In genomic region chr11:77171885-77172665, GRCh38 we compare ENCODE assay signal across 1 cellular context.
TF ChIP-seq lines count a peak whose summit lies in the region.

No MANE protein-coding gene starts in this region.

TF ChIP-seq in HepG2, 621 proteins besides CTCF, POLR2A, EP300 and RAD21 (continued from another document and continues in another):
- TF ChIP-seq DBP (CRISPR knock-in tag; IDR thresholded peaks at IDR 0.05; ENCODE audit: not compliant biosample characterization) (no peak), SMARCC2 (IDR thresholded peaks at IDR 0.05) (no peak), FUBP1 (CRISPR knock-in tag; IDR thresholded peaks at IDR 0.05; ENCODE audit: borderline replicate concordance) (no peak), ZNF772 (CRISPR knock-in tag; IDR thresholded peaks at IDR 0.05) (0 out of 2 replicates have a peak, but pooled peaks have one; percentile 34), HNF1A (IDR thresholded peaks at IDR 0.05; ENCODE audit: low read depth) (no peak), HNF1A (CRISPR knock-in tag; IDR thresholded peaks at IDR 0.05; ENCODE audit: borderline replicate concordance) (no peak; the same call in 1 of the 2 replicates), ZFYVE20 (CRISPR knock-in tag; IDR thresholded peaks at IDR 0.05; ENCODE audit: borderline replicate concordance, low read depth) (no peak), TSC22D2 (CRISPR knock-in tag; IDR thresholded peaks at IDR 0.05; ENCODE audit: borderline replicate concordance) (no peak), ZNF784 (CRISPR knock-in tag; IDR thresholded peaks at IDR 0.05; ENCODE audit: borderline replicate concordance) (no peak), CERS6 (CRISPR knock-in tag; IDR thresholded peaks at IDR 0.05) (no peak), ZNF547 (CRISPR knock-in tag; IDR thresholded peaks at IDR 0.05) (no peak), GPN1 (CRISPR knock-in tag; IDR thresholded peaks at IDR 0.05; ENCODE audit: borderline replicate concordance) (no peak), ZBTB37 (CRISPR knock-in tag; IDR thresholded peaks at IDR 0.05) (no peak), ATF7-NPFF (CRISPR knock-in tag; IDR thresholded peaks at IDR 0.05; ENCODE audit: low read depth) (no peak), RCOR2 (CRISPR knock-in tag; IDR thresholded peaks at IDR 0.05) (no peak), ZNF326 (CRISPR knock-in tag; IDR thresholded peaks at IDR 0.05; ENCODE audit: borderline replicate concordance) (no peak), ZNF337 (CRISPR knock-in tag; IDR thresholded peaks at IDR 0.05; ENCODE audit: borderline replicate concordance, low read depth) (no peak), AGO2 (optimal IDR thresholded peaks at IDR 0.05; ENCODE audit: low read depth, low read length) (no peak), THRA (CRISPR knock-in tag; IDR thresholded peaks at IDR 0.05; ENCODE audit: borderline replicate concordance) (no peak), ZFX (CRISPR knock-in tag; IDR thresholded peaks at IDR 0.05; ENCODE audit: low read depth) (peak; percentile 42; the same call in 1 of the 2 replicates), ZBTB34 (CRISPR knock-in tag; IDR thresholded peaks at IDR 0.05) (no peak), ZNF816 (CRISPR knock-in tag; IDR thresholded peaks at IDR 0.05; ENCODE audit: borderline replicate concordance) (no peak), EHMT2 (IDR thresholded peaks at IDR 0.05; ENCODE audit: borderline replicate concordance, low read depth, low read length) (no peak), AFF4 (CRISPR knock-in tag; IDR thresholded peaks at IDR 0.05) (no peak), SYNCRIP (IDR thresholded peaks at IDR 0.05; ENCODE audit: insufficient read depth, low read depth, low read length) (no peak), MAFK (conservative IDR thresholded peaks at IDR 0.05 in 1 of 2, IDR thresholded peaks at IDR 0.05 in 1 of 2; ENCODE audit: low read length in 2 of 2) (no peak), ZNF790 (CRISPR knock-in tag; IDR thresholded peaks at IDR 0.05; ENCODE audit: borderline replicate concordance) (no peak), MAF1 (CRISPR knock-in tag; IDR thresholded peaks at IDR 0.05; ENCODE audit: borderline replicate concordance) (no peak), TBX2 (CRISPR knock-in tag; IDR thresholded peaks at IDR 0.05; ENCODE audit: borderline replicate concordance) (peak; percentile 80), ESRRA (CRISPR knock-in tag; IDR thresholded peaks at IDR 0.05; ENCODE audit: low read depth) (no peak), ZSCAN21 (CRISPR knock-in tag; IDR thresholded peaks at IDR 0.05; ENCODE audit: borderline replicate concordance) (no peak), SRF (IDR thresholded peaks at IDR 0.05; ENCODE audit: low read depth, low read length) (no peak), RFX1 (IDR thresholded peaks at IDR 0.05) (no peak), ZNF160 (CRISPR knock-in tag; IDR thresholded peaks at IDR 0.05) (no peak), ZBTB20 (CRISPR knock-in tag; IDR thresholded peaks at IDR 0.05; ENCODE audit: borderline replicate concordance, low read depth) (peak; percentile 37; the same call in 1 of the 2 replicates), NFKBIZ (CRISPR knock-in tag; IDR thresholded peaks at IDR 0.05) (no peak), GPBP1L1 (CRISPR knock-in tag; IDR thresholded peaks at IDR 0.05) (no peak), ZNF331 (CRISPR knock-in tag; IDR thresholded peaks at IDR 0.05) (no peak), RBM22 (optimal IDR thresholded peaks at IDR 0.05; ENCODE audit: low read length) (no peak), SKI (IDR thresholded peaks at IDR 0.05; ENCODE audit: partially characterized antibody) (no peak), CENPT (CRISPR knock-in tag; IDR thresholded peaks at IDR 0.05; ENCODE audit: low read depth) (no peak)
